Comparison of ENCODE assay signal across 3 cellular contexts in the genomic region with DNA sequence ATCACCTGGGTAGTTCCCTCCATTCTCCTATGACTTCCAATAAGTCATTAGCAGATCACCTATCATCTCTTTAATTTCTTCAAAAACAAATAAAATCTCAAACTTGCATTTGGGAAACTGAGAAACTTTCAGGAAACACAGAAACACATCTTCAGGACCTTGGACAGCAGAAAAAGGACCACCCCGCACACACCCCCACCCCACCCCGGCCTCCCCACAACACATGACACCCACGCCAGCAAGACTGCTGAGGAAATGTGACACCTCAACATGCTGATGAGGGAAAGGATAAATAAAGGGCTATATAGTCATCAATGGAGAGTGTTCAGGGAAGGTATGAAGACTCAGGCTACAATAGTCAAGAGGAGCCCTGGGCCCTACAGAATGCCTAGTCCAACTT.
TF ChIP-seq lines count a peak whose summit lies in the region.

No MANE protein-coding gene starts in this region.

TF ChIP-seq in SK-N-SH, 30 proteins besides CTCF, POLR2A, EP300 and RAD21 (continued from another document):
- peak; percentile 84 for TF ChIP-seq REST (IDR thresholded peaks at IDR 0.05; ENCODE audit: low read depth, low read length)

TF ChIP-seq in SK-N-SH treated with all-trans-retinoic acid at 6 μM for 48 hours, 23 proteins besides CTCF, POLR2A, EP300 and RAD21 (continued from another document):
- TF ChIP-seq PPARA (CRISPR knock-in tag; IDR thresholded peaks at IDR 0.05; ENCODE audit: borderline replicate concordance) (no peak), ESRRG (CRISPR knock-in tag; IDR thresholded peaks at IDR 0.05) (no peak), SNAI2 (CRISPR knock-in tag; IDR thresholded peaks at IDR 0.05) (no peak), ZNF70 (CRISPR knock-in tag; IDR thresholded peaks at IDR 0.05) (no peak), CSDC2 (CRISPR knock-in tag; IDR thresholded peaks at IDR 0.05) (no peak), TCF4 (CRISPR knock-in tag; IDR thresholded peaks at IDR 0.05; ENCODE audit: borderline replicate concordance) (no peak), BACH2 (CRISPR knock-in tag; IDR thresholded peaks at IDR 0.05; ENCODE audit: borderline replicate concordance) (no peak), OSR1 (CRISPR knock-in tag; IDR thresholded peaks at IDR 0.05) (no peak), ZNF8 (CRISPR knock-in tag; IDR thresholded peaks at IDR 0.05) (no peak), ISL1 (CRISPR knock-in tag; IDR thresholded peaks at IDR 0.05) (no peak), TOX (CRISPR knock-in tag; IDR thresholded peaks at IDR 0.05; ENCODE audit: borderline replicate concordance) (no peak)
- TF ChIP-seq, protein P1, sequence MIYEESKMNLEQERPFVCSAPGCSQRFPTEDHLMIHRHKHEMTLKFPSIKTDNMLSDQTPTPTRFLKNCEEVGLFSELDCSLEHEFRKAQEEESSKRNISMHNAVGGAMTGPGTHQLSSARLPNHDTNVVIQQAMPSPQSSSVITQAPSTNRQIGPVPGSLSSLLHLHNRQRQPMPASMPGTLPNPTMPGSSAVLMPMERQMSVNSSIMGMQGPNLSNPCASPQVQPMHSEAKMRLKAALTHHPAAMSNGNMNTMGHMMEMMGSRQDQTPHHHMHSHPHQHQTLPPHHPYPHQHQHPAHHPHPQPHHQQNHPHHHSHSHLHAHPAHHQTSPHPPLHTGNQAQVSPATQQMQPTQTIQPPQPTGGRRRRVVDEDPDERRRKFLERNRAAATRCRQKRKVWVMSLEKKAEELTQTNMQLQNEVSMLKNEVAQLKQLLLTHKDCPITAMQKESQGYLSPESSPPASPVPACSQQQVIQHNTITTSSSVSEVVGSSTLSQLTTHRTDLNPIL (CRISPR knock-in tag; IDR thresholded peaks at IDR 0.05; ENCODE audit: low read depth) = no peak

TF ChIP-seq in WTC11, 78 proteins besides CTCF, POLR2A, EP300 and RAD21 (continued from another document):
- TF ChIP-seq CDX4 (CRISPR knock-in tag; IDR thresholded peaks at IDR 0.05; ENCODE audit: borderline replicate concordance) (no peak), USF2 (CRISPR knock-in tag; IDR thresholded peaks at IDR 0.05) (no peak), CREM (CRISPR knock-in tag; IDR thresholded peaks at IDR 0.05) (no peak), ZNF423 (CRISPR knock-in tag; IDR thresholded peaks at IDR 0.05) (no peak), ZNF232 (CRISPR knock-in tag; IDR thresholded peaks at IDR 0.05) (no peak), KAT7 (CRISPR knock-in tag; IDR thresholded peaks at IDR 0.05; ENCODE audit: borderline replicate concordance) (no peak), ZNF317 (CRISPR knock-in tag; IDR thresholded peaks at IDR 0.05; ENCODE audit: borderline replicate concordance, low read depth) (no peak)
- TF ChIP-seq, protein P2, sequence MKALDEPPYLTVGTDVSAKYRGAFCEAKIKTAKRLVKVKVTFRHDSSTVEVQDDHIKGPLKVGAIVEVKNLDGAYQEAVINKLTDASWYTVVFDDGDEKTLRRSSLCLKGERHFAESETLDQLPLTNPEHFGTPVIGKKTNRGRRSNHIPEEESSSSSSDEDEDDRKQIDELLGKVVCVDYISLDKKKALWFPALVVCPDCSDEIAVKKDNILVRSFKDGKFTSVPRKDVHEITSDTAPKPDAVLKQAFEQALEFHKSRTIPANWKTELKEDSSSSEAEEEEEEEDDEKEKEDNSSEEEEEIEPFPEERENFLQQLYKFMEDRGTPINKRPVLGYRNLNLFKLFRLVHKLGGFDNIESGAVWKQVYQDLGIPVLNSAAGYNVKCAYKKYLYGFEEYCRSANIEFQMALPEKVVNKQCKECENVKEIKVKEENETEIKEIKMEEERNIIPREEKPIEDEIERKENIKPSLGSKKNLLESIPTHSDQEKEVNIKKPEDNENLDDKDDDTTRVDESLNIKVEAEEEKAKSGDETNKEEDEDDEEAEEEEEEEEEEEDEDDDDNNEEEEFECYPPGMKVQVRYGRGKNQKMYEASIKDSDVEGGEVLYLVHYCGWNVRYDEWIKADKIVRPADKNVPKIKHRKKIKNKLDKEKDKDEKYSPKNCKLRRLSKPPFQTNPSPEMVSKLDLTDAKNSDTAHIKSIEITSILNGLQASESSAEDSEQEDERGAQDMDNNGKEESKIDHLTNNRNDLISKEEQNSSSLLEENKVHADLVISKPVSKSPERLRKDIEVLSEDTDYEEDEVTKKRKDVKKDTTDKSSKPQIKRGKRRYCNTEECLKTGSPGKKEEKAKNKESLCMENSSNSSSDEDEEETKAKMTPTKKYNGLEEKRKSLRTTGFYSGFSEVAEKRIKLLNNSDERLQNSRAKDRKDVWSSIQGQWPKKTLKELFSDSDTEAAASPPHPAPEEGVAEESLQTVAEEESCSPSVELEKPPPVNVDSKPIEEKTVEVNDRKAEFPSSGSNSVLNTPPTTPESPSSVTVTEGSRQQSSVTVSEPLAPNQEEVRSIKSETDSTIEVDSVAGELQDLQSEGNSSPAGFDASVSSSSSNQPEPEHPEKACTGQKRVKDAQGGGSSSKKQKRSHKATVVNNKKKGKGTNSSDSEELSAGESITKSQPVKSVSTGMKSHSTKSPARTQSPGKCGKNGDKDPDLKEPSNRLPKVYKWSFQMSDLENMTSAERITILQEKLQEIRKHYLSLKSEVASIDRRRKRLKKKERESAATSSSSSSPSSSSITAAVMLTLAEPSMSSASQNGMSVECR (CRISPR knock-in tag; IDR thresholded peaks at IDR 0.05; ENCODE audit: borderline replicate concordance) = no peak
- TF ChIP-seq, protein P3, sequence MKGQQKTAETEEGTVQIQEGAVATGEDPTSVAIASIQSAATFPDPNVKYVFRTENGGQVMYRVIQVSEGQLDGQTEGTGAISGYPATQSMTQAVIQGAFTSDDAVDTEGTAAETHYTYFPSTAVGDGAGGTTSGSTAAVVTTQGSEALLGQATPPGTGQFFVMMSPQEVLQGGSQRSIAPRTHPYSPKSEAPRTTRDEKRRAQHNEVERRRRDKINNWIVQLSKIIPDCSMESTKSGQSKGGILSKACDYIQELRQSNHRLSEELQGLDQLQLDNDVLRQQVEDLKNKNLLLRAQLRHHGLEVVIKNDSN (CRISPR knock-in tag; IDR thresholded peaks at IDR 0.05) = no peak
- TF ChIP-seq, protein P4, sequence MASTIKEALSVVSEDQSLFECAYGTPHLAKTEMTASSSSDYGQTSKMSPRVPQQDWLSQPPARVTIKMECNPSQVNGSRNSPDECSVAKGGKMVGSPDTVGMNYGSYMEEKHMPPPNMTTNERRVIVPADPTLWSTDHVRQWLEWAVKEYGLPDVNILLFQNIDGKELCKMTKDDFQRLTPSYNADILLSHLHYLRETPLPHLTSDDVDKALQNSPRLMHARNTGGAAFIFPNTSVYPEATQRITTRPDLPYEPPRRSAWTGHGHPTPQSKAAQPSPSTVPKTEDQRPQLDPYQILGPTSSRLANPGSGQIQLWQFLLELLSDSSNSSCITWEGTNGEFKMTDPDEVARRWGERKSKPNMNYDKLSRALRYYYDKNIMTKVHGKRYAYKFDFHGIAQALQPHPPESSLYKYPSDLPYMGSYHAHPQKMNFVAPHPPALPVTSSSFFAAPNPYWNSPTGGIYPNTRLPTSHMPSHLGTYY (CRISPR knock-in tag; IDR thresholded peaks at IDR 0.05) = no peak
